Comparison of ENCODE assay signal across 12 cellular contexts in the genomic region with DNA sequence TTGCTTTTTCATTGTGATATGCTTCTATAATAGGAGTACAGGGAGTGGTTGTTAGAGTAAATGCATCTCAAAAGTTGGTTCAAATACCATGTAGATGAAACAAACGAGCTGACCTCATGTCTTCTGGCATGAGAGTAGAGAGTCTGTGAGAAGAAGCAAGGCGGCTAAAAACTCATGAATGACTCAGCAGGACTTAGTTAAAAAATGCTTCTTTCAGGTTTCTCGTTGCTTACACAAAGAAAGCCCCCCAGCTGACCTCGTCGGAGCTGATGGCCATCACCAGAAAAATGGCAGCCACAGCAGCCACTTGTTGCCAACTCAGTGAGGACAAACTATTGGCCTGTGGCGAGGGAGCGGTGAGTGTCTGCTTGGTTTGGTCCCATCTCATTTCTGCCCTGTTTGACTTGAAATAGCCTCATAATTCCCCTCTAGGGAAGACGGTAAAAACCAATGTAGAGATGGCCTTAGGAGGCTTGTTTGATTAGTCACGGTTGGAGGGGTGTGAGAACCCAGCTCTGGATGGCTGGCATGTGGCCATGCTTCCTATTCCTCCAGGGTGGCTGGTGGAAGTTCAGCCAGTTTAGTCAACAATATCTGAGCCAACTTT. TPM values are rescaled to one million over a fixed set of nuclear protein-coding genes. Genes with fewer than 3 reads are reported as not detected.
A peak's percentile ranks its signal among the peaks of the same experiment; 100 is the strongest.
DNase-seq lines count a peak whose midpoint lies in the region; ATAC-seq and TF ChIP-seq lines count a peak whose summit lies in the region.
"Had no signal": no experiment of that assay in that cellular context is flagged by ENCODE, and none has a peak within 500 bp of the region (broad histone marks: within the 10 kb centered on the region; RNA-seq: fewer than 3 reads in every experiment).

No MANE protein-coding gene starts in this region.

- H3K27me3 Mint-ChIP-seq in activated CD4-positive, alpha-beta memory T cell treated with anti-CD3 and anti-CD28 coated beads for 36 hours: peaks cover 12% of the 10 kb centered on the region
- H3K27me3 Mint-ChIP-seq in immature natural killer cell (ENCODE audit: low read depth in 3 of 3): peaks cover 0 to 3% (median 2%) of the 10 kb centered on the region in 3 donors

- DNase-seq in BJ (ENCODE audit: low read depth) (peak; percentile 32), NCI-H128 (lab: John Stamatoyannopoulos, UW; ENCODE audit: unreplicated experiment) (peak; percentile 37), adipocyte (ENCODE audit: low read depth) (peak; percentile 81), iris pigment epithelial cell (ENCODE audit: low read depth) (peak; percentile 96), immature natural killer cell (no peak)
- DNase-seq in activated CD4-positive, alpha-beta memory T cell treated with anti-CD3 and anti-CD28 coated beads for 36 hours: no peak
- DNase-seq: dermis blood vessel endothelial cell had no signal

- POLR2A ChIA-PET in BJ (lab: Charles Lee): no interaction called here
- POLR2A ChIA-PET in activated CD4-positive, alpha-beta memory T cell treated with anti-CD3 and anti-CD28 coated beads for 36 hours (lab: Charles Lee): interaction anchor here (0.6 kb wide), 1 partner anchor 219 kb away, joined by 5 read pairs; no protein-coding TSS in a partner anchor

- H3K4me1 ChIP-seq in adipocyte (ENCODE audit: control insufficient read depth, insufficient read depth, low read length): peaks cover 26% of the 10 kb centered on the region
- H3K4me1 ChIP-seq: prostate gland, vagina had no signal

- H3K4me1 Mint-ChIP-seq in activated CD4-positive, alpha-beta memory T cell treated with anti-CD3 and anti-CD28 coated beads for 36 hours (ENCODE audit: low read depth): no peaks in the 10 kb centered on the region
- no peaks in the 10 kb centered on the region for H3K4me1 Mint-ChIP-seq in immature natural killer cell

- CTCF ChIA-PET in BJ (lab: Yijun Ruan, JAX): interaction anchor here (0.6 kb wide), 1 partner anchor 136 kb away, joined by 3 read pairs; no protein-coding TSS in a partner anchor
- CTCF ChIA-PET in activated CD4-positive, alpha-beta memory T cell treated with anti-CD3 and anti-CD28 coated beads for 36 hours (lab: Charles Lee): no interaction called here

- TF ChIP-seq CTCF in BJ (IDR thresholded peaks at IDR 0.05; ENCODE audit: insufficient read depth, low read depth, low read length): no peak

- H3K9ac ChIP-seq in adipocyte (ENCODE audit: low read length): peak overlapping the region; percentile 31

- H3K27ac Mint-ChIP-seq in activated CD4-positive, alpha-beta memory T cell treated with anti-CD3 and anti-CD28 coated beads for 36 hours: no peak overlapping the region
- H3K27ac Mint-ChIP-seq in immature natural killer cell: no peak overlapping the region

- H3K9me3 Mint-ChIP-seq in activated CD4-positive, alpha-beta memory T cell treated with anti-CD3 and anti-CD28 coated beads for 36 hours: no peaks in the 10 kb centered on the region
- H3K9me3 Mint-ChIP-seq in immature natural killer cell: peaks cover 0 to 4% (median 0%) of the 10 kb centered on the region in 6 donors

- H3K4me3 Mint-ChIP-seq in activated CD4-positive, alpha-beta memory T cell treated with anti-CD3 and anti-CD28 coated beads for 36 hours: no peak overlapping the region
- no peak overlapping the region for H3K4me3 Mint-ChIP-seq in immature natural killer cell

- intact Hi-C loops in activated CD4-positive, alpha-beta memory T cell treated with anti-CD3 and anti-CD28 coated beads for 36 hours (cut with micrococcal nuclease): no loop called here

- no peaks in the 10 kb centered on the region for H3K36me3 Mint-ChIP-seq in activated CD4-positive, alpha-beta memory T cell treated with anti-CD3 and anti-CD28 coated beads for 36 hours
- H3K36me3 Mint-ChIP-seq in immature natural killer cell: peaks cover 0 to 4% (median 0%) of the 10 kb centered on the region in 3 donors

- no peak overlapping the region for H3K4me3 ChIP-seq in BJ (ENCODE audit: low read depth, low read length)
- H3K4me3 ChIP-seq in adipocyte (ENCODE audit: low read length): peak overlapping the region; percentile 68
- H3K4me3 ChIP-seq: prostate gland, vagina had no signal

- H3K9me3 ChIP-seq in adipocyte (ENCODE audit: control insufficient read depth, low read length): no peaks in the 10 kb centered on the region
- H3K9me3 ChIP-seq: prostate gland, vagina had no signal

- no peaks in the 10 kb centered on the region for H3K36me3 ChIP-seq in BJ (ENCODE audit: control insufficient read depth, insufficient read depth, low read length)
- no peaks in the 10 kb centered on the region for H3K36me3 ChIP-seq in adipocyte (ENCODE audit: control insufficient read depth, insufficient read depth, low read length, severe bottlenecking)
- H3K36me3 ChIP-seq: prostate gland, vagina had no signal

- H3K27me3 ChIP-seq in BJ (ENCODE audit: control insufficient read depth, insufficient read depth, low read length) (0 out of 2 replicates have a peak, but pooled peaks cover 2% of the 10 kb centered on the region), adipocyte (replicated peaks; ENCODE audit: control insufficient read depth, insufficient read depth, low read length) (no peaks in the 10 kb centered on the region)
- H3K27me3 ChIP-seq: vagina had no signal

- ATAC-seq in HG03439 (IDR thresholded peaks at IDR 0.05; ENCODE audit: unreplicated experiment) (no peak), GM19395 (IDR thresholded peaks at IDR 0.05; ENCODE audit: unreplicated experiment) (no peak)

RNA-seq across cellular contexts. Expression of a gene that starts 14.5 kb away (rescaled TPM):
- polyA plus RNA-seq in BJ (2011; rRNA removed) (0.23 and 0.31 TPM in 2 replicates), immature natural killer cell (not detected)
- not detected in 2 replicates for polyA minus RNA-seq in BJ (2011; rRNA and poly(A)+ RNA removed)
- total RNA-seq in activated CD4-positive, alpha-beta memory T cell treated with anti-CD3 and anti-CD28 coated beads for 36 hours: not detected
- total RNA-seq: dermis blood vessel endothelial cell; T-helper 1 cell treated with Interleukin-12 subunit alpha and Interleukin-12 subunit beta and Interleukin-4 antibody, amounts not matched to agents 30 ng/mL and 1 ng/mL, for 36 hours; vagina had no signal

RNA-seq across cellular contexts. Expression of a gene that starts 31.0 kb away (rescaled TPM):
- polyA plus RNA-seq in BJ (2011; rRNA removed) (not detected in 2 replicates), immature natural killer cell (not detected)
- not detected in 2 replicates for polyA minus RNA-seq in BJ (2011; rRNA and poly(A)+ RNA removed)
- total RNA-seq in activated CD4-positive, alpha-beta memory T cell treated with anti-CD3 and anti-CD28 coated beads for 36 hours: not detected
- total RNA-seq: dermis blood vessel endothelial cell; prostate gland; T-helper 1 cell treated with Interleukin-12 subunit alpha and Interleukin-12 subunit beta and Interleukin-4 antibody, amounts not matched to agents 30 ng/mL and 1 ng/mL, for 36 hours; vagina had no signal

RNA-seq across cellular contexts. Expression of a gene that starts 46.4 kb away (rescaled TPM):
- polyA plus RNA-seq in BJ (2011; rRNA removed): not detected in 2 replicates
- not detected in 2 replicates for polyA minus RNA-seq in BJ (2011; rRNA and poly(A)+ RNA removed)
- total RNA-seq in activated CD4-positive, alpha-beta memory T cell treated with anti-CD3 and anti-CD28 coated beads for 36 hours: not detected
- not detected for polyA plus RNA-seq in immature natural killer cell
- total RNA-seq: dermis blood vessel endothelial cell; T-helper 1 cell treated with Interleukin-12 subunit alpha and Interleukin-12 subunit beta and Interleukin-4 antibody, amounts not matched to agents 30 ng/mL and 1 ng/mL, for 36 hours; vagina had no signal

Comparison
In these comparisons a context has a peak if more than half of its experiments do, and no peak if none do; other contexts are left out.
1. DNase-seq: peak in BJ (single experiment), NCI-H128 (single experiment), adipocyte (single experiment) and iris pigment epithelial cell (single experiment); none in activated CD4-positive, alpha-beta memory T cell treated with anti-CD3 and anti-CD28 coated beads for 36 hours (single experiment) and immature natural killer cell (0 of 3).